ENCODE assay signal across 25 cellular contexts in the genomic region with DNA sequence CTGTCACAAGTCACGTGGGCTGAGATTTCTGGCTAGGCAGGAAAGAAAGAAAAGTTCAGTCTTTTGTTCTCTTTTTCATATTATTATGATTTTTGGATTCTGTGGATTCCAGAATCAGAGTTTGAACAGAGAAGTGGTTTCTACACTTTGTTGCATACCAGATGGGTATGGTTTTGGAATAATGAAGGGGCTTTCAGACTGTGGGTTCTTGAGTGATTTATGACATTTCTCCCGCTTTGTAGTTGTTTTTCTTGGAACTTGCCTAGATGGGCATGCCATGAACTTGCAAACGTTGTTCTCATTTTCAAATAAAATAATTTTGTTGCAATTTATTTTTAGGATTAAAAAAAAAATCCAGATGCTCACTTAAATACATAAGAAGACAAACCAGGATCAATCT. TPM values are rescaled to one million over a fixed set of nuclear protein-coding genes. Genes with fewer than 3 reads are reported as not detected.
DNase-seq lines count a peak whose midpoint lies in the region; ATAC-seq, FAIRE-seq and TF ChIP-seq lines count a peak whose summit lies in the region.
"Had no signal": no experiment of that assay in that cellular context is flagged by ENCODE, and none has a peak within 500 bp of the region (broad histone marks: within the 10 kb centered on the region; RNA-seq: fewer than 3 reads in every experiment).

No MANE protein-coding gene starts in this region.

- H4K20me1 ChIP-seq in K562 (replicated peaks; ENCODE audit: control insufficient read depth, insufficient read depth, low read length): 0 out of 2 replicates have a peak, but pooled peaks cover 4% of the 10 kb centered on the region

- no peak overlapping the region for H3K4me3 ChIP-seq in K562
- H3K4me3 ChIP-seq: SJSA1 had no signal

- H3K4me1 ChIP-seq in K562 (replicated peaks in 1 of 2; ENCODE audit: control insufficient read depth in 2 of 2, insufficient read depth in 2 of 2, low read length in 2 of 2): 0 out of 5 replicates have a peak, but pooled peaks cover 0 to 4% of the 10 kb centered on the region in 2 experiments
- H3K4me1 ChIP-seq: SJSA1 had no signal

- intact Hi-C loops in K562 (cut with micrococcal nuclease): no loop called here

- 0 out of 3 replicates have a peak, but pooled peaks cover 4% of the 10 kb centered on the region for H3K79me2 ChIP-seq in K562 (ENCODE audit: control insufficient read depth, insufficient read depth, low read length)

- CTCF ChIA-PET in K562 (lab: Yijun Ruan, JAX; ENCODE audit: low intra/inter-chr PET ratio): no interaction called here

- no peak overlapping the region for H3K4me2 ChIP-seq in K562 (ENCODE audit: insufficient read depth, low read length)

- H3K36me3 ChIP-seq in K562 (ENCODE audit: control insufficient read depth, insufficient read depth, low read length): no peaks in the 10 kb centered on the region
- H3K36me3 ChIP-seq: SJSA1 had no signal

- BruUV-seq in K562 (replicated peaks; lab: Mats Ljungman, UMichigan): no TSS peak

- TF ChIP-seq POLR2A in K562 (conservative IDR thresholded peaks at IDR 0.05): no peak

- H3K27me3 ChIP-seq in K562 (ENCODE audit: control insufficient read depth in 2 of 2, insufficient read depth in 2 of 2, low read length in 2 of 2): no peaks in the 10 kb centered on the region
- H3K27me3 ChIP-seq: SJSA1 had no signal

- no peaks in the 10 kb centered on the region for H3K9me1 ChIP-seq in K562 (ENCODE audit: control insufficient read depth, insufficient read depth, low read length)

- FAIRE-seq in K562 (lab: Jason Lieb, UNC) (no peak), GM19239 (lab: Jason Lieb, UNC) (no peak)
- FAIRE-seq: HepG2 had no signal

- H2AFZ ChIP-seq in K562 (ENCODE audit: low read depth, low read length): no peak overlapping the region

- no peak for TF ChIP-seq RAD21 in K562 (CRISPR knock-in tag; conservative IDR thresholded peaks at IDR 0.05 in 1 of 2, IDR thresholded peaks at IDR 0.05 in 1 of 2)

- ATAC-seq in K562: no peak
- ATAC-seq in HG02870 (IDR thresholded peaks at IDR 0.05; ENCODE audit: unreplicated experiment): no peak
- ATAC-seq: HepG2, Right ventricle myocardium inferior had no signal

- no peak overlapping the region for H3K27ac ChIP-seq in K562 (ENCODE audit: extremely low read depth, low read depth, low read length)
- H3K27ac ChIP-seq: C4-2B, SJSA1 had no signal

- H3K9ac ChIP-seq in K562 (ENCODE audit: insufficient read depth in 1 of 2, low read depth in 2 of 2, low read length in 2 of 2): no peak overlapping the region

- no peak for TF ChIP-seq EP300 in K562 (IDR thresholded peaks at IDR 0.05; ENCODE audit: low read length)

- in situ Hi-C loops in K562 (cut with MboI) (no loop called here), GM13976 (cut with MboI; ENCODE audit: low sequenced_read_pairs, unreplicated experiment) (no loop called here)

- 41% methylated on average over 3 of the region's 3 CpGs for WGBS in K562 (ENCODE audit: insufficient coverage, low coverage, missing lambda C conversion rate)

- DNase-seq in A172 (ENCODE audit: low spot score) (peak; percentile 42), M059J (ENCODE audit: low read depth) (peak; percentile 39), K562 (ENCODE audit: extremely low read depth in 1 of 4, low spot score in 3 of 4) (no peak), left kidney (ENCODE audit: low read depth, low spot score) (peak; percentile 43), GM13976 (ENCODE audit: low spot score) (no peak), GM19239 (ENCODE audit: insufficient read length, low spot score) (no peak), SW 1271 (lab: John Stamatoyannopoulos, UW) (no peak)
- DNase-seq: 8988T; Calu3; CD8-positive, alpha-beta memory T cell; DMS79; H7; KG1; NCI-H1105; NCI-H146; NCI-H2029; NCI-H226; NCI-H524; NCI-H82; OCI-M1 had no signal

- POLR2A ChIA-PET in K562 (lab: Yijun Ruan, JAX): interaction anchor here (0.8 kb wide), 1 partner anchor 25 kb away, joined by 3 read pairs; no protein-coding TSS in a partner anchor

- no peak for TF ChIP-seq CTCF in K562 (IDR thresholded peaks at IDR 0.05 in 2 of 3, conservative IDR thresholded peaks at IDR 0.05 in 1 of 3; ENCODE audit: insufficient read depth in 2 of 3, low read depth in 1 of 3, low read length in 3 of 3)
- TF ChIP-seq CTCF in GM13976 (IDR thresholded peaks at IDR 0.05; ENCODE audit: borderline replicate concordance, control extremely low read depth, extremely low read depth, insufficient read depth, missing control alignments): no peak

- no peaks in the 10 kb centered on the region for H3K9me3 ChIP-seq in K562 (replicated peaks; ENCODE audit: control insufficient read depth, insufficient read depth, low read depth, low read length)
- H3K9me3 ChIP-seq: SJSA1 had no signal

TF ChIP-seq in K562, 482 proteins besides CTCF, POLR2A, EP300 and RAD21:
- TF ChIP-seq, protein P1, sequence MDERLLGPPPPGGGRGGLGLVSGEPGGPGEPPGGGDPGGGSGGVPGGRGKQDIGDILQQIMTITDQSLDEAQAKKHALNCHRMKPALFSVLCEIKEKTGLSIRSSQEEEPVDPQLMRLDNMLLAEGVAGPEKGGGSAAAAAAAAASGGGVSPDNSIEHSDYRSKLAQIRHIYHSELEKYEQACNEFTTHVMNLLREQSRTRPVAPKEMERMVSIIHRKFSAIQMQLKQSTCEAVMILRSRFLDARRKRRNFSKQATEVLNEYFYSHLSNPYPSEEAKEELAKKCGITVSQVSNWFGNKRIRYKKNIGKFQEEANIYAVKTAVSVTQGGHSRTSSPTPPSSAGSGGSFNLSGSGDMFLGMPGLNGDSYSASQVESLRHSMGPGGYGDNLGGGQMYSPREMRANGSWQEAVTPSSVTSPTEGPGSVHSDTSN (CRISPR knock-in tag; IDR thresholded peaks at IDR 0.05; ENCODE audit: low read depth): no peak
- TF ChIP-seq, protein P1 (tag; conservative IDR thresholded peaks at IDR 0.05; ENCODE audit: low read depth): peak; percentile 62; the same call in 1 of the 2 replicates
- no peak for TF ChIP-seq ADNP (tag; IDR thresholded peaks at IDR 0.05)
- no peak for TF ChIP-seq THRAP3 (IDR thresholded peaks at IDR 0.05; ENCODE audit: borderline replicate concordance)
- TF ChIP-seq FOXM1 (IDR thresholded peaks at IDR 0.05; ENCODE audit: low read depth): no peak
- TF ChIP-seq FOXM1 (CRISPR knock-in tag; IDR thresholded peaks at IDR 0.05; ENCODE audit: low read depth): no peak
- TF ChIP-seq MEIS2 (IDR thresholded peaks at IDR 0.05; ENCODE audit: partially characterized antibody): peak; percentile 71
- TF ChIP-seq NFIX (CRISPR knock-in tag; IDR thresholded peaks at IDR 0.05; ENCODE audit: low read depth): no peak

RNA-seq across cellular contexts. Expression of gene CBFA2T2, which starts 34.4 kb away (rescaled TPM):
- total RNA-seq in A172 (2014; rRNA removed; shearing (Covaris generic)): 6.7 and 10.1 TPM in 2 replicates
- total RNA-seq in M059J (2014; rRNA removed; shearing (Covaris generic)): 7.5 and 13.8 TPM in 2 replicates
- 24.3 and 29.1 TPM in 2 replicates for total RNA-seq in K562 (2011; cell fraction: chromatin; rRNA removed; ENCODE audit: low replicate concordance)
- 10.5 and 11.7 TPM in 2 replicates for total RNA-seq in K562 (2011; cell fraction: nucleolus; rRNA removed)
- total RNA-seq in K562 (2011; cell fraction: nucleoplasm; rRNA removed): 19.6 and 24.3 TPM in 2 replicates
- total RNA-seq in K562 (2014; rRNA removed): 2.9 and 4.4 TPM in 2 replicates
- total RNA-seq in K562 (2014; rRNA removed; fragmentation: Illumina TruSeq; extraction: Trizol): 3.2 and 5.2 TPM in 2 replicates
- total RNA-seq in K562 (2015; rRNA removed; fragmentation: Illumina TruSeq; extraction: Trizol): 5.8 and 6.8 TPM in 2 replicates
- 8.6 and 9.7 TPM in 2 replicates for total RNA-seq in K562 (2021)
- 9.6 and 15.6 TPM in 2 replicates for polyA plus RNA-seq in K562 (2011; rRNA removed)
- polyA plus RNA-seq in K562 (2011; cell fraction: cytosol; rRNA removed): 10.8 and 12.4 TPM in 2 replicates
- polyA plus RNA-seq in K562 (2011; cell fraction: nucleus; rRNA removed): 29.5 and 31.2 TPM in 2 replicates
- 7.4 and 9.3 TPM in 2 replicates for polyA plus RNA-seq in K562 (2012)
- 7.3 and 8.2 TPM in 2 replicates for polyA plus RNA-seq in K562 (2014; fragmentation: Illumina TruSeq; extraction: Trizol)
- under 1 TPM; 0.27 to 0.41 TPM for polyA plus RNA-seq in K562 (2014; fragmentation: Nextera tagmentation; extraction: Ambion mirVana)
- polyA plus RNA-seq in K562 (2014; rRNA removed): 7.8 and 8.8 TPM in 2 replicates
- polyA minus RNA-seq in K562 (2011; rRNA and poly(A)+ RNA removed): 10.6 and 12.2 TPM in 2 replicates
- 7.3 and 11.4 TPM in 2 replicates for polyA minus RNA-seq in K562 (2011; cell fraction: cytosol; rRNA and poly(A)+ RNA removed)
- 3.8 and 7.2 TPM in 2 replicates for polyA minus RNA-seq in K562 (2011; cell fraction: nucleus; rRNA and poly(A)+ RNA removed)

Comparison
In these comparisons a context has a peak if more than half of its experiments do, and no peak if none do; other contexts are left out.
1. DNase-seq: peak in A172 (single experiment), M059J (single experiment) and left kidney (single experiment); none in K562 (0 of 4), GM13976 (single experiment), GM19239 (single experiment) and SW 1271 (0 of 2).